Comparison of ENCODE assay signal across 9 cellular contexts in the genomic region with DNA sequence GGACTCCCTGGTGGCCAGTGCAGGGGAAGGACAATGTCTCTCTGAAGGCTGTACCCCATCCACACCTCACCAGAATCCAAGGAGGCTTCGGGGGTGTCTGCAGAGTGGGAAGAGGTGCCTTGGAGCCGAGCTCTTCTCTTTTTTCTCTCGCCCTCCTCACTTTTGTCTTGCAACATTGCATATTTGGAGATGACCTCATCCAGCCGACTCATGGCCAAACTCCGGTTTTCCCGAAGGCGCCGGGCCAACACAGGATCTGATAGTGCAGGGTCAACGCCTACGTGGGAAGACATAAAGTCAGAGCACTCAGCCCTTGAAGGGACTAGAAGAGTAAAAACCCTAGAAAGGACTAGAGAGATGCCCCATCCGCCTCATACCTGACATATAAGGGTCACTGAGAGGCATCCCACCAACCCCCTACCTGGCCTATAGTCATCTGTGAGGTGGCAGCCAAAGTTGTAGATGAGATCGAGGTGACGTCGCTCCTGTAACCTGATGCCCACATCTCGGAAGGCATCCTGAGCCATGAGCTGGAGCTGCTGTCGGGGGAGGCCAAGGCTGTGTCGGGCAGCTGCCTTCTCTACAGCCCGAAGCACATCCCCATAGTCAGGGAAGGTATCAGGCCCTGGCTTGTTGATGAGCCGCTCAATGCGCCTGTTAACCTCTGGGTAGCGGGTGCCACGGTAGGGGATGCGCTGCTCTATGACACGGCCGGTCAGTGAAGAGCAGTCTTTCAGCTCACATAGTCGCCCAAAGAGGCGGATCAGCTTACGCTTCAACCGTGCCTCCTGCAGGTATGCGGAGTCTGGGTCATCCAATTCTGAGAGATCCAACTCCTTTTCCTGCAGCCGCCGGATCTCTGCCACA. TPM values are rescaled to one million over a fixed set of nuclear protein-coding genes. Genes with fewer than 3 reads are reported as not detected.
DNase-seq lines count a peak whose midpoint lies in the region; ATAC-seq, FAIRE-seq and TF ChIP-seq lines count a peak whose summit lies in the region.
"Had no signal": no experiment of that assay in that cellular context is flagged by ENCODE, and none has a peak within 500 bp of the region (broad histone marks: within the 10 kb centered on the region; RNA-seq: fewer than 3 reads in every experiment).

No MANE protein-coding gene starts in this region.

- no peak for TF ChIP-seq POLR2A in esophagus squamous epithelium (IDR thresholded peaks at IDR 0.05)

- peak overlapping the region in 3 of 4 donors; percentile 57 to 97 (median 77) for H3K27ac ChIP-seq in esophagus squamous epithelium
- H3K27ac ChIP-seq in pancreas = peak overlapping the region in 1 of 4 donors; percentile 45

- H3K36me3 ChIP-seq in esophagus squamous epithelium = peaks cover 19 to 43% (median 22%) of the 10 kb centered on the region in 3 donors
- peaks cover 0 to 19% (median 0%) of the 10 kb centered on the region in 3 donors for H3K36me3 ChIP-seq in pancreas

- ATAC-seq in pancreas = no peak
- ATAC-seq in GM18517 (IDR thresholded peaks at IDR 0.05; ENCODE audit: unreplicated experiment) = no peak
- ATAC-seq: left colon had no signal

- peak overlapping the region in 1 of 4 donors; percentile 4 for H3K4me3 ChIP-seq in esophagus squamous epithelium
- no peak overlapping the region for H3K4me3 ChIP-seq in pancreas

- WGBS in esophagus squamous epithelium, 2 donors = 46 to 58% methylated on average over 11 to 25 of the region's 32 CpGs
- WGBS in pancreas, 2 donors = 72 to 76% methylated on average over 32 of the region's 32 CpGs

- TF ChIP-seq CTCF in esophagus squamous epithelium (IDR thresholded peaks at IDR 0.05) (no peak), pancreas (IDR thresholded peaks at IDR 0.05) (no peak)

- H3K4me1 ChIP-seq in esophagus squamous epithelium (peaks cover 47 to 75% (median 56%) of the 10 kb centered on the region in 3 donors), pancreas (peaks cover 0 to 43% (median 12%) of the 10 kb centered on the region in 3 donors)

- H3K9me3 ChIP-seq in esophagus squamous epithelium (no peaks in the 10 kb centered on the region), pancreas (no peaks in the 10 kb centered on the region)

- H3K27me3 ChIP-seq in esophagus squamous epithelium (no peaks in the 10 kb centered on the region), pancreas (no peaks in the 10 kb centered on the region)

- intact Hi-C loops in esophagus squamous epithelium (cut with DNase I) (no loop called here), pancreas (cut with DNase I) (no loop called here)

- FAIRE-seq in pancreas (lab: Jason Lieb, UNC) (no peak), GM19239 (lab: Jason Lieb, UNC) (no peak)

- peak; percentile 96 for DNase-seq in EH (ENCODE audit: low read depth)
- DNase-seq in RPMI7951 (ENCODE audit: low read depth) = peak; percentile 80
- no peak for DNase-seq in esophagus squamous epithelium (lab: John Stamatoyannopoulos, UW)
- DNase-seq in pancreas = peak in 5 of 6 donors; percentile 46 to 73 (median 63)
- no peak for DNase-seq in putamen (ENCODE audit: low spot score)
- DNase-seq in iPS-NIHi7 (ENCODE audit: extremely low spot score) = no peak
- DNase-seq in GM19239 (ENCODE audit: insufficient read length, low spot score) = no peak
- DNase-seq: left colon had no signal

RNA-seq across cellular contexts. Expression of a gene that starts 2.2 kb away (rescaled TPM):
- 51.8 and 54.8 TPM in 2 replicates for total RNA-seq in RPMI7951 (2014; rRNA removed; shearing (Covaris generic))
- total RNA-seq in esophagus squamous epithelium (10 to 100 TPM; 25.1 to 41.6 (median 36.3) TPM), pancreas (10 to 100 TPM; 12.9 to 22.5 (median 15.6) TPM)
- 10 to 100 TPM; 18.1 to 24.6 TPM for polyA plus RNA-seq in pancreas

RNA-seq across cellular contexts. Expression of a gene that starts 3.0 kb away (rescaled TPM):
- 10.7 TPM in 2 replicates for total RNA-seq in RPMI7951 (2014; rRNA removed; shearing (Covaris generic))
- total RNA-seq in esophagus squamous epithelium = 10 to 100 TPM in 3 of 4 donors, 1 to 10 TPM in 1; 8.5 to 17.5 (median 14.8) TPM
- total RNA-seq in pancreas = 10 to 100 TPM in 2 of 6 donors, 1 to 10 TPM in 4; 6.7 to 13.1 (median 9.3) TPM
- polyA plus RNA-seq in pancreas = 10 to 100 TPM; 10.8 to 14.3 TPM

RNA-seq across cellular contexts. Expression of a gene that starts 6.7 kb away (rescaled TPM):
- 77.1 and 79.9 TPM in 2 replicates for total RNA-seq in RPMI7951 (2014; rRNA removed; shearing (Covaris generic))
- 100 to 1,000 TPM in 1 of 4 donors, 10 to 100 TPM in 3; 68.1 to 101 (median 77.0) TPM for total RNA-seq in esophagus squamous epithelium
- 100 to 1,000 TPM in 2 of 6 donors, 10 to 100 TPM in 4; 31.0 to 152 (median 41.2) TPM for total RNA-seq in pancreas
- 10 to 100 TPM; 28.0 to 60.6 TPM for polyA plus RNA-seq in pancreas

RNA-seq across cellular contexts. Expression of a gene that starts 21.8 kb away (rescaled TPM):
- total RNA-seq in RPMI7951 (2014; rRNA removed; shearing (Covaris generic)) = 24.3 and 27.5 TPM in 2 replicates
- total RNA-seq in esophagus squamous epithelium (10 to 100 TPM; 54.9 to 78.7 (median 63.2) TPM), pancreas (10 to 100 TPM; 24.5 to 70.8 (median 30.2) TPM)
- polyA plus RNA-seq in pancreas = 100 to 1,000 TPM in 1 of 2 donors, 10 to 100 TPM in 1; 87.3 to 121 TPM

RNA-seq across cellular contexts. Expression of a gene that starts 31.1 kb away (rescaled TPM):
- 76.7 and 134 TPM in 2 replicates for total RNA-seq in RPMI7951 (2014; rRNA removed; shearing (Covaris generic))
- total RNA-seq in esophagus squamous epithelium = 10 to 100 TPM; 28.6 to 71.0 (median 43.5) TPM
- 10 to 100 TPM in 5 of 6 donors, 1 to 10 TPM in 1; 9.7 to 19.9 (median 19.0) TPM for total RNA-seq in pancreas
- polyA plus RNA-seq in pancreas = 100 to 1,000 TPM in 1 of 2 donors, 10 to 100 TPM in 1; 76.2 to 119 TPM

Comparison
In these comparisons a context has a peak if more than half of its experiments do, and no peak if none do; other contexts are left out.
1. DNase-seq: peak in EH (single experiment), RPMI7951 (single experiment) and pancreas (5 of 6); none in esophagus squamous epithelium (single experiment), putamen (single experiment), iPS-NIHi7 (single experiment) and GM19239 (single experiment).